ENCODE assay signal across 8 cellular contexts in genomic region chr6:74409447-74409846, GRCh38.
DNase-seq lines count a peak whose midpoint lies in the region; ATAC-seq, FAIRE-seq and TF ChIP-seq lines count a peak whose summit lies in the region.

No MANE protein-coding gene starts in this region.

- H3K27me3 ChIP-seq in foreskin keratinocyte = no peaks in the 10 kb centered on the region

- peak; percentile 90 for ATAC-seq in HG02588 (IDR thresholded peaks at IDR 0.05; ENCODE audit: unreplicated experiment)
- ATAC-seq in foreskin keratinocyte = peak; percentile 91

- TF ChIP-seq CTCF in foreskin keratinocyte (conservative IDR thresholded peaks at IDR 0.05) = peak; percentile 87
- peak; percentile 72 for TF ChIP-seq CTCF in type B pancreatic cell (conservative IDR thresholded peaks at IDR 0.05)

- H3K4me3 Mint-ChIP-seq in type B pancreatic cell = no peak overlapping the region

- no peak for DNase-seq in GM12892 (ENCODE audit: insufficient read length)
- peak; percentile 1 for DNase-seq in NCI-H460 (ENCODE audit: extremely low read depth, low read depth)
- peak; percentile 27 to 67 for DNase-seq in foreskin keratinocyte
- no peak for DNase-seq in type B pancreatic cell (ENCODE audit: extremely low spot score, unreplicated experiment)
- no peak for DNase-seq in SKM-1 (lab: John Stamatoyannopoulos, UW; ENCODE audit: unreplicated experiment)
- no peak for DNase-seq in iPS-NIHi7 (ENCODE audit: extremely low spot score)
- no peak for DNase-seq in H54 (ENCODE audit: insufficient read length, low spot score)

- H3K27me3 Mint-ChIP-seq in type B pancreatic cell = no peaks in the 10 kb centered on the region

- H3K4me1 ChIP-seq in foreskin keratinocyte = no peaks in the 10 kb centered on the region

- FAIRE-seq in GM12892 (lab: Jason Lieb, UNC) (peak; percentile 40), H54 (lab: Jason Lieb, UNC) (no peak)

- H3K27ac Mint-ChIP-seq in type B pancreatic cell = no peak overlapping the region

- no peak for TF ChIP-seq POLR2A in GM12892 (IDR thresholded peaks at IDR 0.05; ENCODE audit: low read depth, low read length)
- no peak for TF ChIP-seq POLR2A in H54 (IDR thresholded peaks at IDR 0.05; ENCODE audit: low read depth, low read length)

- H3K9me3 Mint-ChIP-seq in type B pancreatic cell = no peaks in the 10 kb centered on the region

- no peaks in the 10 kb centered on the region for H3K4me1 Mint-ChIP-seq in type B pancreatic cell (ENCODE audit: unreplicated experiment)

- no peaks in the 10 kb centered on the region for H3K36me3 Mint-ChIP-seq in type B pancreatic cell

- H3K27ac ChIP-seq in foreskin keratinocyte = no peak overlapping the region

Comparison
In these comparisons a context has a peak if more than half of its experiments do, and no peak if none do; other contexts are left out.
1. DNase-seq: peak in NCI-H460 (single experiment) and foreskin keratinocyte (2 of 2); none in GM12892 (single experiment), type B pancreatic cell (single experiment), SKM-1 (single experiment), iPS-NIHi7 (single experiment) and H54 (single experiment).